ENCODE assay signal across 17 cellular contexts in genomic region chr7:106987777-106988176, GRCh38. TPM values are rescaled to one million over a fixed set of nuclear protein-coding genes. Genes with fewer than 3 reads are reported as not detected.
DNase-seq lines count a peak whose midpoint lies in the region; ATAC-seq, FAIRE-seq and TF ChIP-seq lines count a peak whose summit lies in the region.
"Had no signal": no experiment of that assay in that cellular context is flagged by ENCODE, and none has a peak within 500 bp of the region (broad histone marks: within the 10 kb centered on the region; RNA-seq: fewer than 3 reads in every experiment).

No MANE protein-coding gene starts in this region.

- no peak for FAIRE-seq in H1 (lab: Jason Lieb, UNC)
- FAIRE-seq: A204.1, HepG2, HTR-8/SVneo had no signal

- TF ChIP-seq CTCF in H1 (IDR thresholded peaks at IDR 0.05; ENCODE audit: control extremely low read depth in 1 of 3, insufficient read depth in 1 of 3, low read depth in 1 of 3, low read length in 3 of 3) (no peak), nephron (IDR thresholded peaks at IDR 0.05; ENCODE audit: unreplicated experiment in 3 of 3) (no peak)

- no peak overlapping the region for H3K56ac ChIP-seq in H1 (replicated peaks; ENCODE audit: insufficient read length, low read depth, low read length)

- H2BK12ac ChIP-seq in H1 (ENCODE audit: low read depth, low read length): no peak overlapping the region

- no peaks in the 10 kb centered on the region for H3K9me3 ChIP-seq in Karpas-422 (ENCODE audit: low read length)
- no peaks in the 10 kb centered on the region for H3K9me3 ChIP-seq in H1 (ENCODE audit: insufficient read depth in 2 of 2, low read depth in 1 of 2, low read length in 1 of 2)
- no peaks in the 10 kb centered on the region for H3K9me3 ChIP-seq in subcutaneous abdominal adipose tissue (ENCODE audit: control insufficient read depth in 5 of 5, low read length in 5 of 5)

- H3K4me3 ChIP-seq in Karpas-422 (ENCODE audit: low read length): no peak overlapping the region
- H3K4me3 ChIP-seq in H1 (ENCODE audit: extremely low read depth in 1 of 4, insufficient read depth in 2 of 4, low read depth in 3 of 4, low read length in 4 of 4): no peak overlapping the region
- no peak overlapping the region for H3K4me3 ChIP-seq in subcutaneous abdominal adipose tissue (ENCODE audit: low read depth in 1 of 5, low read length in 5 of 5)
- H3K4me3 ChIP-seq: GM23248 had no signal

- H2AK5ac ChIP-seq in H1 (ENCODE audit: low read depth, low read length): no peak overlapping the region

- no peak overlapping the region for H3K4me3 Mint-ChIP-seq in nephron
- H3K4me3 Mint-ChIP-seq: B cell; CD4-positive, alpha-beta T cell; H9 had no signal

- no peaks in the 10 kb centered on the region for H3K23me2 ChIP-seq in H1 (ENCODE audit: low read depth, low read length)

- TF ChIP-seq POLR2A in H1 (IDR thresholded peaks at IDR 0.05; ENCODE audit: control extremely low read depth in 1 of 2, low read depth in 2 of 2, low read length in 2 of 2): no peak

- no peaks in the 10 kb centered on the region for H3K27me3 ChIP-seq in Karpas-422 (ENCODE audit: low read length)
- H3K27me3 ChIP-seq in H1 (replicated peaks in 1 of 4; ENCODE audit: control insufficient read depth in 3 of 4, extremely low read depth in 1 of 4, insufficient read depth in 3 of 4, low read length in 3 of 4): no peaks in the 10 kb centered on the region
- H3K27me3 ChIP-seq in subcutaneous abdominal adipose tissue (ENCODE audit: control insufficient read depth in 5 of 5, insufficient read depth in 4 of 5, low read length in 5 of 5): no peaks in the 10 kb centered on the region

- H3K27ac ChIP-seq in Karpas-422 (ENCODE audit: low read length) (no peak overlapping the region), H1 (ENCODE audit: low read depth, low read length) (no peak overlapping the region), subcutaneous abdominal adipose tissue (ENCODE audit: low read depth, low read length) (peak overlapping the region; percentile 87)
- H3K27ac ChIP-seq: GM23248 had no signal

- H2BK20ac ChIP-seq in H1 (ENCODE audit: low read length): no peak overlapping the region

- H3K4me1 ChIP-seq in Karpas-422 (ENCODE audit: low read length) (peaks cover 9% of the 10 kb centered on the region), H1 (replicated peaks in 1 of 4; ENCODE audit: control insufficient read depth in 3 of 4, insufficient read depth in 4 of 4, low read length in 3 of 4) (no peaks in the 10 kb centered on the region), subcutaneous abdominal adipose tissue (ENCODE audit: control insufficient read depth in 5 of 5, insufficient read depth in 5 of 5, low read length in 5 of 5) (peaks cover 0 to 14% (median 11%) of the 10 kb centered on the region in 5 donors)

- no peaks in the 10 kb centered on the region for H3K79me1 ChIP-seq in H1 (ENCODE audit: low read depth, low read length)

- H4K91ac ChIP-seq in H1 (replicated peaks; ENCODE audit: insufficient read length, low read length): no peak overlapping the region

- H3K23ac ChIP-seq in H1 (ENCODE audit: insufficient read length): no peak overlapping the region

- no peak overlapping the region for H2BK5ac ChIP-seq in H1 (ENCODE audit: low read depth, low read length)

- H3K27ac Mint-ChIP-seq in nephron: peak overlapping the region in 2 of 3 experiments; percentile 22 to 57
- H3K27ac Mint-ChIP-seq: B cell; CD4-positive, alpha-beta T cell; H9 had no signal

- POLR2A ChIA-PET in H1 (lab: Charles Lee; ENCODE audit: partially characterized antibody): no interaction called here

- peaks cover 9% of the 10 kb centered on the region for H3K4me1 Mint-ChIP-seq in nephron
- H3K4me1 Mint-ChIP-seq: B cell, H9 had no signal

- CTCF ChIA-PET in H1 (lab: Charles Lee; ENCODE audit: partially characterized antibody): interaction anchor here (0.6 to 1.3 kb wide), 3 partner anchors 41 to 165 kb away, joined by 3 to 4 read pairs (median 3); no protein-coding TSS in a partner anchor

- no peaks in the 10 kb centered on the region for H3K36me3 Mint-ChIP-seq in nephron (ENCODE audit: low read depth)

- H4K5ac ChIP-seq in H1 (ENCODE audit: insufficient read length, low read depth, low read length): no peak overlapping the region

- no peak for TF ChIP-seq RAD21 in H1 (IDR thresholded peaks at IDR 0.05 in 1 of 2, conservative IDR thresholded peaks at IDR 0.05 in 1 of 2; ENCODE audit: low read depth in 2 of 2, low read length in 2 of 2)

- H3K14ac ChIP-seq in H1 (ENCODE audit: insufficient read length): no peak overlapping the region

- no peaks in the 10 kb centered on the region for H3K9me2 ChIP-seq in Karpas-422 (replicated peaks; ENCODE audit: insufficient read depth, low read length)

- H3K27me3 Mint-ChIP-seq in nephron (ENCODE audit: low read depth): no peaks in the 10 kb centered on the region
- H3K27me3 Mint-ChIP-seq: CD4-positive, alpha-beta T cell had no signal

- H3K9ac ChIP-seq in Karpas-422 (ENCODE audit: low read length) (no peak overlapping the region), H1 (replicated peaks in 1 of 4; ENCODE audit: extremely low read depth in 1 of 4, low read depth in 3 of 4, low read length in 3 of 4) (no peak overlapping the region), subcutaneous abdominal adipose tissue (ENCODE audit: low read length in 5 of 5) (peak overlapping the region in 2 of 5 donors; percentile 47 to 57)
- H3K9ac ChIP-seq: GM23248 had no signal

- no peaks in the 10 kb centered on the region for H3K36me3 ChIP-seq in Karpas-422 (ENCODE audit: insufficient read depth, low read length)
- H3K36me3 ChIP-seq in H1 (ENCODE audit: control insufficient read depth in 2 of 4, insufficient read depth in 4 of 4, low read length in 3 of 4): no peaks in the 10 kb centered on the region
- H3K36me3 ChIP-seq in subcutaneous abdominal adipose tissue (ENCODE audit: control insufficient read depth in 5 of 5, insufficient read depth in 5 of 5, low read length in 5 of 5): no peaks in the 10 kb centered on the region

- no peak overlapping the region for H3K4ac ChIP-seq in H1 (replicated peaks; ENCODE audit: insufficient read length, low read depth, low read length)

- H3K9me3 Mint-ChIP-seq in nephron: no peaks in the 10 kb centered on the region
- H3K9me3 Mint-ChIP-seq: CD4-positive, alpha-beta T cell; H9 had no signal

- 80% methylated on average over 3 of the region's 3 CpGs; no CpG with 5 or more reads in 1 of the 2 experiments for WGBS in H1 (ENCODE audit: extremely low coverage in 1 of 2, insufficient coverage in 1 of 2, insufficient read length in 1 of 2, insufficient replicate concordance in 2 of 2, low coverage in 1 of 2, low lambda C conversion rate in 2 of 2, missing lambda C conversion rate in 1 of 2), 2 experiments

- no peak overlapping the region for H2AFZ ChIP-seq in Karpas-422 (ENCODE audit: low read length)
- H2AFZ ChIP-seq in H1 (ENCODE audit: low read length): 0 out of 2 replicates have a peak overlapping the region, but pooled peaks have one; percentile 3
- H2AFZ ChIP-seq: GM23248 had no signal

- DNase-seq in Karpas-422 (peak; percentile 39), H1 (ENCODE audit: low read depth in 1 of 2, low spot score in 2 of 2) (no peak)
- DNase-seq in activated CD4-positive, alpha-beta T cell treated with anti-CD3 and anti-CD28 coated beads, Interleukin-2, amount 50 U/mL, for 1 hour: no peak
- DNase-seq: C1 segment of cervical spinal cord; CD4-positive, alpha-beta T cell; DMS79; GDM1; GM23248; H9 had no signal

- no peak overlapping the region for H3K4me2 ChIP-seq in Karpas-422 (ENCODE audit: low read depth, low read length, poor library complexity, severe bottlenecking)
- no peak overlapping the region for H3K4me2 ChIP-seq in H1 (ENCODE audit: insufficient read depth in 1 of 2, low read depth in 2 of 2, low read length in 2 of 2)

- ATAC-seq in HG03135 (IDR thresholded peaks at IDR 0.05; ENCODE audit: unreplicated experiment): no peak
- no peak for ATAC-seq in HG03520 (IDR thresholded peaks at IDR 0.05; ENCODE audit: unreplicated experiment)
- ATAC-seq: HepG2 had no signal

- H3K18ac ChIP-seq in H1 (ENCODE audit: extremely low read depth, low read length): no peak overlapping the region

- no peak for TF ChIP-seq EP300 in H1 (IDR thresholded peaks at IDR 0.05; ENCODE audit: borderline replicate concordance in 1 of 2, low read depth in 2 of 2, low read length in 2 of 2)

- H2BK120ac ChIP-seq in H1 (replicated peaks; ENCODE audit: low read depth, low read length): no peak overlapping the region

- H4K20me1 ChIP-seq in Karpas-422 (ENCODE audit: insufficient read depth, low read depth, low read length): no peaks in the 10 kb centered on the region
- no peaks in the 10 kb centered on the region for H4K20me1 ChIP-seq in H1 (replicated peaks in 1 of 2; ENCODE audit: control insufficient read depth in 1 of 2, insufficient read depth in 2 of 2, low read length in 2 of 2)

- no peak overlapping the region for H4K8ac ChIP-seq in H1 (ENCODE audit: extremely low read depth, insufficient read depth, low read length)

- H3K79me2 ChIP-seq in Karpas-422 (ENCODE audit: low read length) (no peaks in the 10 kb centered on the region), H1 (ENCODE audit: control insufficient read depth in 1 of 2, insufficient read depth in 2 of 2, low read length in 2 of 2) (no peaks in the 10 kb centered on the region)

- H2BK15ac ChIP-seq in H1 (ENCODE audit: low read length): no peak overlapping the region

TF ChIP-seq in H1, 55 proteins besides CTCF, POLR2A, EP300 and RAD21 (continues in another document):
- no peak for TF ChIP-seq GTF2F1 (IDR thresholded peaks at IDR 0.05; ENCODE audit: borderline replicate concordance, low read depth, low read length)
- no peak for TF ChIP-seq KDM4A (IDR thresholded peaks at IDR 0.05; ENCODE audit: low read depth, low read length, severe bottlenecking)
- TF ChIP-seq SIRT6 (IDR thresholded peaks at IDR 0.05; ENCODE audit: low read length): no peak
- no peak for TF ChIP-seq MAX (IDR thresholded peaks at IDR 0.05)
- no peak for TF ChIP-seq BCL11A (IDR thresholded peaks at IDR 0.05; ENCODE audit: low read depth in 2 of 2, low read length in 2 of 2)
- TF ChIP-seq POLR2AphosphoS5 (IDR thresholded peaks at IDR 0.05; ENCODE audit: low read depth, low read length): no peak

RNA-seq across cellular contexts. Expression of gene PRKAR2B, which starts 56.7 kb away (rescaled TPM):
- total RNA-seq in Karpas-422 (2014; rRNA removed; shearing (Covaris generic); ENCODE audit: low replicate concordance): 0.32 and 0.67 TPM in 2 replicates
- 35.1 and 37.0 TPM in 2 replicates for total RNA-seq in H1 (2021; fragmentation: NEBNext Ultra II Directional; extraction: Animal tissue kit (Norgen Biotek cat#: 25700))
- polyA plus RNA-seq in H1 (2011; rRNA removed): 6.4 and 10.4 TPM in 2 replicates
- 15.2 TPM for polyA plus RNA-seq in H1 (2011; cell fraction: cytosol; rRNA removed)
- 4.4 TPM for polyA plus RNA-seq in H1 (2011; cell fraction: nucleus; rRNA removed)
- polyA plus RNA-seq in H1 (2012, experiment 1 of 2): 11.0 to 25.9 TPM (median 14.0 TPM) in 4 replicates
- polyA plus RNA-seq in H1 (2012, experiment 2 of 2): 3.2 TPM
- polyA plus RNA-seq in H1 (2013, experiment 1 of 2): 19.4 TPM
- polyA plus RNA-seq in H1 (2013, experiment 2 of 2): 19.3 TPM
- 9.6 and 10.1 TPM in 2 replicates for polyA minus RNA-seq in H1 (2011; rRNA and poly(A)+ RNA removed)
- polyA minus RNA-seq in H1 (2011; cell fraction: cytosol; rRNA and poly(A)+ RNA removed): 15.2 TPM
- polyA minus RNA-seq in H1 (2011; cell fraction: nucleus; rRNA and poly(A)+ RNA removed): 11.1 TPM
- total RNA-seq: HepG2 had no signal
- polyA plus RNA-seq: HepG2 had no signal

Comparison
In these comparisons a context has a peak if more than half of its experiments do, and no peak if none do; other contexts are left out.
1. RNA of gene PRKAR2B, which starts 56.7 kb away (total RNA-seq): 35.1 to 37.0 TPM in H1; 0.32 to 0.67 TPM in Karpas-422; every median in the first group is over 10 times any median in the second.